Comparison of ENCODE assay signal across 9 cellular contexts in the genomic region with DNA sequence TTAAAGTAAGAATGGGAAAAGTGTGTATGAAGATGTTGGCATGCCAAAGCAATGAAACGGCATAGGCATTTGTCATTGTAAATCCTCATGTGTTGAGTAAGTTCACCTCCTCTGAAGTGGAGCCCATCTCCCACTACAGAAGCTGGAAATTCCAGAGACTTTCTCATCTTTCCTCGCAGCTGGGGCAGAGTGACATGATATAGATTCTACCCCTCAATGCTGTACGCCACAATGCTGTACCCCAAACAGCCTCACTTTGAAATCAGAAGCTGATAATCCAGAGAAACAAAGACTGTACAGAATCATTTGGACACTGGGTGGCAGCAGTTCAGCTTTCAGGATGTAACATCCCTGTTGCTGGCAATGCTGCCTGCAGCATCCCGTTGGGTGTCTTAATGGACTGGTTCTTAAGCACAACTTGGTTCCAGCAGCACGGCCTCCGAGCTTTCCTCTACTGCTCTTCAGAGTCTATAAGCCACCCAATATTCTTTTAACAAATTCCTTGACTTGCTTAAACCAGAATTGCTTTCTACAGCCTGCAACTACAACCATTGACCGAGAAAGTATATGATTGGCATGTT. TPM values are rescaled to one million over a fixed set of nuclear protein-coding genes. Genes with fewer than 3 reads are reported as not detected.
DNase-seq lines count a peak whose midpoint lies in the region; ATAC-seq and FAIRE-seq lines count a peak whose summit lies in the region.
"Had no signal": no experiment of that assay in that cellular context is flagged by ENCODE, and none has a peak within 500 bp of the region (broad histone marks: within the 10 kb centered on the region; RNA-seq: fewer than 3 reads in every experiment).

No MANE protein-coding gene starts in this region.

- H3K36me3 ChIP-seq in small intestine (ENCODE audit: control insufficient read depth in 2 of 2, insufficient read depth in 2 of 2, low read length in 2 of 2) = no peaks in the 10 kb centered on the region

- H3K27ac ChIP-seq in right cardiac atrium (ENCODE audit: low read length) = no peak overlapping the region
- no peak overlapping the region for H3K27ac ChIP-seq in small intestine (ENCODE audit: low read depth in 1 of 2, low read length in 1 of 2)
- H3K27ac ChIP-seq: BLaER1 had no signal

- DNase-seq in NCI-H510A treated with DMSO at 0.1 percent for 48 hours (lab: John Stamatoyannopoulos, UW) (peak; percentile 62), NCI-H510A (lab: John Stamatoyannopoulos, UW) (no peak), NCI-H1417 treated with DMSO at 0.1 percent for 48 hours (lab: John Stamatoyannopoulos, UW) (peak; percentile 56), T follicular helper cell (ENCODE audit: low read depth) (peak; percentile 33), amniotic stem cell (lab: John Stamatoyannopoulos, UW) (peak; percentile 33), right cardiac atrium (peak; percentile 57 to 73 (median 71)), small intestine (peak; percentile 66)

- FAIRE-seq in small intestine (lab: Jason Lieb, UNC) = no peak

- H3K4me1 ChIP-seq in right cardiac atrium (ENCODE audit: control insufficient read depth, insufficient read depth, low read length) = no peaks in the 10 kb centered on the region
- H3K4me1 ChIP-seq in small intestine (ENCODE audit: control insufficient read depth in 2 of 2, insufficient read depth in 1 of 2, low read depth in 1 of 2, low read length in 1 of 2) = no peaks in the 10 kb centered on the region
- H3K4me1 ChIP-seq: BLaER1 had no signal

- H3K9me3 ChIP-seq in right cardiac atrium (ENCODE audit: control insufficient read depth, low read length) = no peaks in the 10 kb centered on the region
- no peaks in the 10 kb centered on the region for H3K9me3 ChIP-seq in small intestine (ENCODE audit: control insufficient read depth, low read depth)
- H3K9me3 ChIP-seq: BLaER1 had no signal

- WGBS in right cardiac atrium = 26% methylated on average over 7 of the region's 7 CpGs
- WGBS in small intestine, 3 donors = 23 to 31% (median 24%) methylated on average over 7 of the region's 7 CpGs

- H3K27me3 ChIP-seq in right cardiac atrium (ENCODE audit: control insufficient read depth, insufficient read depth) (no peaks in the 10 kb centered on the region), small intestine (ENCODE audit: control insufficient read depth in 2 of 2, insufficient read depth in 2 of 2, low read length in 2 of 2) (no peaks in the 10 kb centered on the region)
- H3K27me3 ChIP-seq: BLaER1 had no signal

- intact Hi-C loops in right cardiac atrium (cut with DNase I) = loop anchor here in 3 of 4 donors (5.0 to 10.0 kb wide), 2 partner anchors 58 to 60 kb away; no protein-coding TSS in a partner anchor

- H3K4me3 ChIP-seq in right cardiac atrium (ENCODE audit: low read length) = no peak overlapping the region
- no peak overlapping the region for H3K4me3 ChIP-seq in small intestine (ENCODE audit: low read depth in 1 of 2, low read length in 2 of 2)
- H3K4me3 ChIP-seq: BLaER1 had no signal

- ATAC-seq in HG02642 (IDR thresholded peaks at IDR 0.05; ENCODE audit: poor library complexity, unreplicated experiment) (peak; percentile 90), right cardiac atrium (peak; percentile 77 to 89)

RNA-seq across cellular contexts. Expression of a gene that starts 18.8 kb away (rescaled TPM):
- total RNA-seq in right cardiac atrium = 1 to 10 TPM; 4.4 to 5.5 (median 5.3) TPM
- 0.86 TPM for polyA plus RNA-seq in right cardiac atrium
- polyA plus RNA-seq in small intestine = 1 to 10 TPM in 1 of 3 donors, not detected in 2; 1.7 TPM

RNA-seq across cellular contexts. Expression of a gene that starts 35.8 kb away (rescaled TPM):
- 1 to 10 TPM in 3 of 4 donors, under 1 TPM in 1; 0.86 to 1.9 (median 1.6) TPM for total RNA-seq in right cardiac atrium
- 0.52 TPM for polyA plus RNA-seq in right cardiac atrium
- 1 to 10 TPM in 1 of 3 donors, under 1 TPM in 2; under 0.01 to 2.1 (median 0.27) TPM for polyA plus RNA-seq in small intestine
